13 cellular contexts compared by ENCODE assay signal in the genomic region with DNA sequence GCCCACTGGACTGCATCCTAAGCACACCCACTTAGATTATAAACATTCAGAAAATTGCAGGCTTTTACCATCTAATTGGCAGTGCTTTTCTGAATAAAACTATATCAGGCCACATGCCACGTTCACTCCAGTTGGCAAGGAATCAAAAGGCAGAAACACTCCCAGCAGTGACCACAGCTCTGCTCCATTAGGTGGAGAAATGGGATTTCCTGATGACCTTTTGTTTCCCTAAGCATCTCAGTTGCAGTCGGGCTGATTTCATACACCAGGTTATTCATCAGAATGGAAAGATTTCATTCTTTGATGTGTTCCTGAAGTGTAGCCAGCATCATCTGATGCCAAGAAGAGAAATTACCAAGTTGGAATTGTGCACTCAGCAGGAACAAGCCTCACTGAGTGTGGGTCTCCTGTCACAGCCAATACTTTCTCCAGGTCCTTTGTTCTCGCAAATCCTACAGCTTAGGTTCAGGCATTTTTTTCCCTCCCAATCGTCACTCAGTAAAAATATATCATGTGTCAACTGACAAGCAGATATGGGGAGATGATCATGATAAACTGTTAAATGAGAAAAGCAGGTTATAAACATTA.
DNase-seq lines count a peak whose midpoint lies in the region; ATAC-seq and TF ChIP-seq lines count a peak whose summit lies in the region.
"Had no signal": no experiment of that assay in that cellular context is flagged by ENCODE, and none has a peak within 500 bp of the region (broad histone marks: within the 10 kb centered on the region; RNA-seq: fewer than 3 reads in every experiment).

No MANE protein-coding gene starts in this region.

- H2AFZ ChIP-seq in parathyroid adenoma: peak overlapping the region; percentile 58

- intact Hi-C loops in posterior vena cava (cut with DNase I): no loop called here

- peaks cover 4% of the 10 kb centered on the region for H3K4me1 ChIP-seq in parathyroid adenoma

- no peak for TF ChIP-seq CTCF in parathyroid adenoma (IDR thresholded peaks at IDR 0.05)

- H3K79me2 ChIP-seq in parathyroid adenoma: no peaks in the 10 kb centered on the region

- H3K36me3 ChIP-seq in parathyroid adenoma (ENCODE audit: control insufficient read depth, insufficient read depth, low read length): no peaks in the 10 kb centered on the region

- H3K9me3 ChIP-seq in parathyroid adenoma (ENCODE audit: control insufficient read depth, low read length): no peaks in the 10 kb centered on the region

- no peak overlapping the region for H3K9ac ChIP-seq in parathyroid adenoma

- no peak for ATAC-seq in GM21576 (IDR thresholded peaks at IDR 0.05; ENCODE audit: unreplicated experiment)
- ATAC-seq: activated naive CD4-positive, alpha-beta T cell treated with anti-CD3 and anti-CD28 coated beads, Interleukin-2, amount 50 U/mL, for 72 hours had no signal

- H3K4me3 ChIP-seq in parathyroid adenoma (ENCODE audit: low read depth, low read length): peak overlapping the region; percentile 24

- DNase-seq in NCI-H1092 (lab: John Stamatoyannopoulos, UW): peak; percentile 85
- peak; percentile 65 for DNase-seq in NCI-H345 (lab: John Stamatoyannopoulos, UW)
- DNase-seq in cerebellum (ENCODE audit: low spot score): peak; percentile 71
- DNase-seq in posterior vena cava (ENCODE audit: low spot score): no peak
- no peak for DNase-seq in stimulated activated CD4-positive, alpha-beta T cell treated with anti-CD3 and anti-CD28 coated beads, Interleukin-2, amount 100 ng/mL, for 48 hours
- DNase-seq: activated CD4-positive, alpha-beta T cell treated with anti-CD3 and anti-CD28 coated beads for 48 hours; activated T-cell treated with anti-CD3 and anti-CD28 coated beads for 4 hours; NCI-H1930; SHP77 treated with DMSO at 0.1 percent for 48 hours; T-helper 9 cell had no signal

- peak overlapping the region; percentile 96 for H3K27ac ChIP-seq in parathyroid adenoma

- H3K27me3 ChIP-seq in parathyroid adenoma (ENCODE audit: control insufficient read depth, insufficient read depth, low read length): no peaks in the 10 kb centered on the region

- H3K4me2 ChIP-seq in parathyroid adenoma (ENCODE audit: low read length): peak overlapping the region; percentile 4

Comparison
In these comparisons a context has a peak if more than half of its experiments do, and no peak if none do; other contexts are left out.
1. DNase-seq: peak in NCI-H1092 (single experiment), NCI-H345 (single experiment) and cerebellum (single experiment); none in posterior vena cava (single experiment) and stimulated activated CD4-positive, alpha-beta T cell treated with anti-CD3 and anti-CD28 coated beads, Interleukin-2, amount 100 ng/mL, for 48 hours (0 of 2).